11 cellular contexts compared by ENCODE assay signal in the genomic region with DNA sequence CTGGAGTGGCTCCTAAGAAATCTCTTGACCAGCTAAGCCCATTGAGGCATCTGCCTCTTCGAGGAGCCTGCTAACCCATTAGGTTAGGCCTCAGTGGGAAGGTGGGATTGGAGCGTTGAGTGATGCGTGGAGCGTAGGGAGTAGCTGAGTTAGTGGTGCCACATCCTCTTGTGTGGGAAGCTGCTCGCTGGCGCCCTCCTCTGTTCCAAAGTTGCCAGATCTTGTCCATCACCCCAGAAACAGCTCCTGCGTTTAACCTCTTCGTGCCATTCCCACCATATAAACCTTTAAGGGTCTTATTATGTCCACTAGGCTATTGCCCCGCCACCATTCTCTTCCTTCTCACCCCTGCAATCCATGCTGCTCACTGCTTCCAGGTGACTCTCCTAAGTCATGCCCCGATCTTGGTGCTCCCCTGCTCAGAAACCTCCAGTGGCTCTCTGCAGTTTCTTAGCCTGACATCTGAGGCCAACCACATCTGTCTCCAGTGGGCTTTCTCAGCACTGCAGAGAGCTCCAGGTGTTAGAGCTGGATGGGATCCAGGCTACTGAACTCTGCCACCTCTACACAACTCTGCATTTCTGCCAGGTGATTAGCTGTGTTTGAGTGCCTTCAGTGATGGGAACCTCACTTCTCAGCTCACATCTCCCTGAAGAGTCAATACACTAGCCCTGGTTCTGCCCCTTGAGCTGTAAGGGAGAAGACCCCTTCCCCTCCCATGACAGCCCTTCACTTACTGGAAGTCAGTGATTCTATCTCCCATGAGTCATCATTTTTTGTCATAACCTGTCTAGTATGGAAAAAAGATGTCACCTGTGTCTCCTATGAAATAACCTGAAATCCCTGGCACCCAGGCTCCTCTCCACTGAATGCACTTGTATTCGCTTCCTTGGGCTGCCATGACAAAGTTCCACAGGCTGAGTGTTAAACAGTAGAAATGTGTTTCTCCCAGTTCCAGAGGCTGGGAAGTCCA.
DNase-seq lines count a peak whose midpoint lies in the region; ATAC-seq and TF ChIP-seq lines count a peak whose summit lies in the region.
"Had no signal": no experiment of that assay in that cellular context is flagged by ENCODE, and none has a peak within 500 bp of the region (broad histone marks: within the 10 kb centered on the region; RNA-seq: fewer than 3 reads in every experiment).

No MANE protein-coding gene starts in this region.

- H2AFZ ChIP-seq in osteoblast (ENCODE audit: low read length), result no peak overlapping the region

- TF ChIP-seq CTCF in choroid plexus epithelial cell (conservative IDR thresholded peaks at IDR 0.05; ENCODE audit: low read depth, low read length) (peak; percentile 21), osteoblast (IDR thresholded peaks at IDR 0.05; ENCODE audit: extremely low read depth, low read depth, low read length) (no peak)

- H4K20me1 ChIP-seq in osteoblast (ENCODE audit: insufficient read depth, low read length), result no peaks in the 10 kb centered on the region
- H4K20me1 ChIP-seq: BLaER1 had no signal

- DNase-seq in activated CD4-positive, alpha-beta T cell treated with anti-CD3 and anti-CD28 coated beads for 36 hours, result peak; percentile 42
- DNase-seq in activated CD4-positive, alpha-beta T cell treated with anti-CD3 and anti-CD28 coated beads, Interleukin-2, amount 50 U/mL, for 4 hours, result no peak
- peak; percentile 1 for DNase-seq in KBM-7
- no peak for DNase-seq in choroid plexus epithelial cell (ENCODE audit: low read depth)
- peak; percentile 84 for DNase-seq in osteoblast (ENCODE audit: insufficient read length, low spot score, missing footprints)
- DNase-seq in dedifferentiated amniotic fluid mesenchymal stem cell (ENCODE audit: extremely low spot score), result no peak
- no peak for DNase-seq in NCI-H526 treated with DMSO at 0.1 percent for 48 hours (lab: John Stamatoyannopoulos, UW)
- DNase-seq: activated T-cell treated with anti-CD3 and anti-CD28 coated beads, Interleukin-2, amount 50 U/mL, for 4 hours had no signal

- no peaks in the 10 kb centered on the region for H3K4me1 Mint-ChIP-seq in activated CD4-positive, alpha-beta T cell treated with anti-CD3 and anti-CD28 coated beads for 36 hours

- no peaks in the 10 kb centered on the region for H3K4me1 ChIP-seq in osteoblast (ENCODE audit: insufficient read depth, low read length)

- no peak overlapping the region for H3K27ac Mint-ChIP-seq in activated CD4-positive, alpha-beta T cell treated with anti-CD3 and anti-CD28 coated beads for 36 hours
- H3K27ac Mint-ChIP-seq: mesothelial cell of epicardium had no signal

- H3K9me3 Mint-ChIP-seq in activated CD4-positive, alpha-beta T cell treated with anti-CD3 and anti-CD28 coated beads for 36 hours (ENCODE audit: low read depth), result peaks cover 7% of the 10 kb centered on the region

- CTCF ChIA-PET in activated CD4-positive, alpha-beta T cell treated with anti-CD3 and anti-CD28 coated beads for 36 hours (lab: Charles Lee), result interaction anchor here (0.6 kb wide), 1 partner anchor 277 kb away, joined by 4 read pairs; no protein-coding TSS in a partner anchor

- no peaks in the 10 kb centered on the region for H3K9me3 ChIP-seq in osteoblast (ENCODE audit: low read depth, low read length)

- ATAC-seq in activated CD4-positive, alpha-beta T cell treated with anti-CD3 and anti-CD28 coated beads for 36 hours, result no peak
- ATAC-seq in GM18861 (IDR thresholded peaks at IDR 0.05; ENCODE audit: unreplicated experiment), result no peak
- ATAC-seq: activated T-cell treated with anti-CD3 and anti-CD28 coated beads, Interleukin-2, amount 50 U/mL, for 4 hours had no signal

- H3K4me2 ChIP-seq in osteoblast (ENCODE audit: insufficient read depth, low read length), result no peak overlapping the region
- H3K4me2 ChIP-seq: BLaER1 had no signal

- H3K4me3 ChIP-seq in choroid plexus epithelial cell (ENCODE audit: low read depth, low read length), result no peak overlapping the region
- no peak overlapping the region for H3K4me3 ChIP-seq in osteoblast (ENCODE audit: insufficient read depth, low read length)
- H3K4me3 ChIP-seq: BLaER1 had no signal

- H3K36me3 Mint-ChIP-seq in activated CD4-positive, alpha-beta T cell treated with anti-CD3 and anti-CD28 coated beads for 36 hours (ENCODE audit: low read depth), result no peaks in the 10 kb centered on the region
- H3K36me3 Mint-ChIP-seq: mesothelial cell of epicardium had no signal

- POLR2A ChIA-PET in activated CD4-positive, alpha-beta T cell treated with anti-CD3 and anti-CD28 coated beads for 36 hours (lab: Charles Lee), result no interaction called here

- in situ Hi-C loops in KBM-7 (cut with MboI; ENCODE audit: low pct_unique_long_range_greater_than_20kb, low sequenced_read_pairs), result no loop called here

- no peak overlapping the region for H3K27ac ChIP-seq in osteoblast (ENCODE audit: low read depth, low read length)
- H3K27ac ChIP-seq: BLaER1 had no signal

- peaks cover 10% of the 10 kb centered on the region for H3K27me3 Mint-ChIP-seq in activated CD4-positive, alpha-beta T cell treated with anti-CD3 and anti-CD28 coated beads for 36 hours

- no peaks in the 10 kb centered on the region for H3K36me3 ChIP-seq in osteoblast (ENCODE audit: insufficient read depth, low read length)
- H3K36me3 ChIP-seq: BLaER1 had no signal

- H3K27me3 ChIP-seq in osteoblast (ENCODE audit: insufficient read depth, low read length), result no peaks in the 10 kb centered on the region
- H3K27me3 ChIP-seq: BLaER1 had no signal

- intact Hi-C loops in activated CD4-positive, alpha-beta T cell treated with anti-CD3 and anti-CD28 coated beads for 36 hours (cut with DNase I, micrococcal nuclease), result no loop called here

- no peak overlapping the region for H3K4me3 Mint-ChIP-seq in activated CD4-positive, alpha-beta T cell treated with anti-CD3 and anti-CD28 coated beads for 36 hours
- H3K4me3 Mint-ChIP-seq: activated T-cell treated with anti-CD3 and anti-CD28 coated beads, Interleukin-2, amount 50 U/mL, for 4 hours; mesothelial cell of epicardium had no signal

- no peaks in the 10 kb centered on the region for H3K79me2 ChIP-seq in osteoblast (ENCODE audit: insufficient read depth, low read length)

Comparison
In these comparisons a context has a peak if more than half of its experiments do, and no peak if none do; other contexts are left out.
1. DNase-seq: peak in activated CD4-positive, alpha-beta T cell treated with anti-CD3 and anti-CD28 coated beads for 36 hours (single experiment), KBM-7 (single experiment) and osteoblast (single experiment); none in activated CD4-positive, alpha-beta T cell treated with anti-CD3 and anti-CD28 coated beads, Interleukin-2, amount 50 U/mL, for 4 hours (0 of 2), choroid plexus epithelial cell (single experiment), dedifferentiated amniotic fluid mesenchymal stem cell (single experiment) and NCI-H526 treated with DMSO at 0.1 percent for 48 hours (single experiment).